24 cellular contexts compared by ENCODE assay signal in genomic region chr1:174858301-174858700, GRCh38.
"Had no signal": no experiment of that assay in that cellular context is flagged by ENCODE, and none has a peak within 500 bp of the region (broad histone marks: within the 10 kb centered on the region; RNA-seq: fewer than 3 reads in every experiment).

No MANE protein-coding gene starts in this region.

- H3K27me3 ChIP-seq: left lung, right lobe of liver, tibial nerve, uterus had no signal

- DNase-seq: hypothalamus; immature natural killer cell; kidney; left colon; left lung; lower lobe of right lung; mammary epithelial cell; mesenchymal stem cell; naive thymus-derived CD8-positive, alpha-beta T cell; nucleus accumbens; psoas muscle; right lobe of liver; stimulated activated CD4-positive, alpha-beta T cell treated with anti-CD3 and anti-CD28 coated beads, Interleukin-1b, Interleukin-23, amount 100 ng/mL, for 48 hours; stimulated activated CD4-positive, alpha-beta T cell treated with anti-CD3 and anti-CD28 coated beads, Interleukin-2, amount 100 ng/mL, for 48 hours; stimulated activated CD4-positive, alpha-beta T cell treated with anti-CD3 and anti-CD28 coated beads, Interleukin-4, amount 100 ng/mL, for 4 hours; stimulated activated CD8-positive, alpha-beta memory T cell treated with anti-CD3 and anti-CD28 coated beads, Interleukin-4, amount 100 ng/mL, for 48 hours; stimulated activated naive CD4-positive, alpha-beta T cell treated with Interleukin-2 at 50 U/mL for 16 hours; stimulated activated naive CD8-positive, alpha-beta T cell treated with anti-CD3 and anti-CD28 coated beads, Interleukin-15, amount 100 ng/mL, for 72 hours; substantia nigra; uterus had no signal

- H3K36me3 ChIP-seq: left lung, lower lobe of right lung, right lobe of liver, tibial nerve, uterus had no signal

- H3K9me3 ChIP-seq: left lung, lower lobe of right lung, psoas muscle, right lobe of liver, tibial nerve, uterus had no signal

- H3K79me2 ChIP-seq: parathyroid adenoma had no signal

- H3K4me3 ChIP-seq: left lung, lower lobe of right lung, psoas muscle, right lobe of liver, smooth muscle cell, tibial nerve, uterus had no signal

- ATAC-seq: left colon; left lung; lower lobe of right lung; naive thymus-derived CD8-positive, alpha-beta T cell; psoas muscle; right lobe of liver; stimulated activated memory B cell treated with anti-CD40 and anti-IgM and Interleukin-4, amounts not matched to agents 10 μg/mL and 1 μg/mL and 100 μg/mL, for 72 hours; stimulated activated naive CD8-positive, alpha-beta T cell treated with anti-CD3 and anti-CD28 coated beads, Interleukin-15, amount 100 ng/mL, for 72 hours had no signal

- H3K4me2 ChIP-seq: smooth muscle cell had no signal

- H2AFZ ChIP-seq: parathyroid adenoma had no signal

- H3K4me1 ChIP-seq: left lung, lower lobe of right lung, parathyroid adenoma, psoas muscle, right lobe of liver, tibial nerve, uterus had no signal

- H3K27ac ChIP-seq: left lung, lower lobe of right lung, parathyroid adenoma, psoas muscle, right lobe of liver, tibial nerve, uterus had no signal

- H3K9ac ChIP-seq: parathyroid adenoma had no signal
